Comparison of ENCODE assay signal across 10 cellular contexts in genomic region chr1:21319447-21320407, GRCh38. TPM values are rescaled to one million over a fixed set of nuclear protein-coding genes. Genes with fewer than 3 reads are reported as not detected.
A peak's percentile ranks its signal among the peaks of the same experiment; 100 is the strongest.
DNase-seq lines count a peak whose midpoint lies in the region; ATAC-seq and TF ChIP-seq lines count a peak whose summit lies in the region.
"Had no signal": no experiment of that assay in that cellular context is flagged by ENCODE, and none has a peak within 500 bp of the region (broad histone marks: within the 10 kb centered on the region; RNA-seq: fewer than 3 reads in every experiment).

No MANE protein-coding gene starts in this region.

- peak overlapping the region; percentile 86 for H3K27ac Mint-ChIP-seq in activated naive CD4-positive, alpha-beta T cell treated with anti-CD3 and anti-CD28 coated beads, Interleukin-2, amount 50 U/mL, for 24 hours
- peak overlapping the region; percentile 79 for H3K27ac Mint-ChIP-seq in mesothelial cell of epicardium

- no peaks in the 10 kb centered on the region for H3K27me3 Mint-ChIP-seq in activated naive CD4-positive, alpha-beta T cell treated with anti-CD3 and anti-CD28 coated beads, Interleukin-2, amount 50 U/mL, for 24 hours
- H3K27me3 Mint-ChIP-seq in mesothelial cell of epicardium (ENCODE audit: low read depth) = no peaks in the 10 kb centered on the region

- peaks cover 2% of the 10 kb centered on the region for H3K36me3 Mint-ChIP-seq in activated naive CD4-positive, alpha-beta T cell treated with anti-CD3 and anti-CD28 coated beads, Interleukin-2, amount 50 U/mL, for 24 hours
- no peaks in the 10 kb centered on the region for H3K36me3 Mint-ChIP-seq in mesothelial cell of epicardium

- DNase-seq in activated naive CD4-positive, alpha-beta T cell treated with anti-CD3 and anti-CD28 coated beads, Interleukin-2, amount 50 U/mL, for 16 hours = no peak
- DNase-seq in choroid plexus epithelial cell (ENCODE audit: low read depth) (peak; percentile 50), mesothelial cell of epicardium (ENCODE audit: low spot score in 2 of 2, unreplicated experiment in 2 of 2) (no peak), cerebellar nuclear complex (lab: John Stamatoyannopoulos, UW) (no peak)
- DNase-seq in stimulated activated CD4-positive, alpha-beta T cell treated with anti-CD3 and anti-CD28 coated beads, Interleukin-15, amount 100 ng/mL, for 24 hours = no peak
- DNase-seq: Calu3, foreskin fibroblast had no signal

- H3K4me1 Mint-ChIP-seq in activated naive CD4-positive, alpha-beta T cell treated with anti-CD3 and anti-CD28 coated beads, Interleukin-2, amount 50 U/mL, for 24 hours = peaks cover 68% of the 10 kb centered on the region
- peaks cover 68% of the 10 kb centered on the region for H3K4me1 Mint-ChIP-seq in mesothelial cell of epicardium

- H3K27ac ChIP-seq in urinary bladder (ENCODE audit: low read depth) = peak overlapping the region; percentile 82

- H3K4me3 ChIP-seq in choroid plexus epithelial cell (ENCODE audit: low read depth, low read length) (no peak overlapping the region), urinary bladder (ENCODE audit: low read depth, low read length) (no peak overlapping the region)

- ATAC-seq in esophagus mucosa = no peak

- peaks cover 1% of the 10 kb centered on the region for H3K4me1 ChIP-seq in urinary bladder (ENCODE audit: insufficient read depth)

- TF ChIP-seq CTCF in choroid plexus epithelial cell (conservative IDR thresholded peaks at IDR 0.05; ENCODE audit: low read depth, low read length) (peak; percentile 30), mesothelial cell of epicardium (IDR thresholded peaks at IDR 0.05; ENCODE audit: unreplicated experiment) (no peak)

- no peak overlapping the region for H3K4me3 Mint-ChIP-seq in activated naive CD4-positive, alpha-beta T cell treated with anti-CD3 and anti-CD28 coated beads, Interleukin-2, amount 50 U/mL, for 24 hours
- H3K4me3 Mint-ChIP-seq in mesothelial cell of epicardium = no peak overlapping the region

- 41% methylated on average over 24 of the region's 24 CpGs for WGBS in urinary bladder

- H3K36me3 ChIP-seq in urinary bladder (ENCODE audit: insufficient read depth) = no peaks in the 10 kb centered on the region

- H3K9me3 Mint-ChIP-seq in activated naive CD4-positive, alpha-beta T cell treated with anti-CD3 and anti-CD28 coated beads, Interleukin-2, amount 50 U/mL, for 24 hours = no peaks in the 10 kb centered on the region
- H3K9me3 Mint-ChIP-seq in mesothelial cell of epicardium = no peaks in the 10 kb centered on the region

RNA-seq across cellular contexts. Expression of gene ECE1, which starts 29.5 kb away (rescaled TPM):
- total RNA-seq in mesothelial cell of epicardium = 39.3 to 41.8 TPM (median 41.1 TPM) in 3 replicates
- total RNA-seq in urinary bladder = 32.5 TPM
- 121 TPM for polyA plus RNA-seq in urinary bladder
- total RNA-seq in esophagus mucosa = 18.2 TPM
